Comparison of ENCODE assay signal across 1 cellular context in the genomic region with DNA sequence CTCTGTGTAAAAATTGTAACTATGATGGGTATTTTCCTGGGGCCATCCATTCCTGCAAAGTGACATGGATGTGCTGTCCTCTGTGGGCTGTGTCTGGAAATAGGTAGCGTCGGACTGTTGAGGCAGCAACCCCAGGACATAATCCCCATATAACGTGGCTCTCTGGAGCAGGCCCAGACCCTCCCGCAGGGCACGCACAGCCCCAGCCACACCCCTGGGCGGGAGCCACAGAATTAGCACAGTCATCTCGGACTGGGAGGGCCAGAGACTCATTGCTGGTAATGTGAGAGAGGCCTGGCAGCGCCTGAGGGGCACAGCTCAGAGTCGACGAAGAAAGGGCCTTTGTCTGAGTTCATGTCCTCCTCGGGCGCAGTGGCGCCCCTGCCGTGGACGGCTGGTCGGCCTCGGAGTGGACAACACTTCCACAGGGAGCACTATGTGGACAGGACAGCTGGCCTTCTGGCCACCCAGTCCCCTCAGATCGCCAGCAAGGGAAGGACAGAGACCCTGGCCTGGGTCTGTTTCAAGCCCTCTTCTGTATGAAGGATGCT.
TF ChIP-seq lines count a peak whose summit lies in the region.

No MANE protein-coding gene starts in this region.

TF ChIP-seq in HepG2, 621 proteins besides CTCF, POLR2A, EP300 and RAD21 (continued from another document):
- TF ChIP-seq, protein P1, sequence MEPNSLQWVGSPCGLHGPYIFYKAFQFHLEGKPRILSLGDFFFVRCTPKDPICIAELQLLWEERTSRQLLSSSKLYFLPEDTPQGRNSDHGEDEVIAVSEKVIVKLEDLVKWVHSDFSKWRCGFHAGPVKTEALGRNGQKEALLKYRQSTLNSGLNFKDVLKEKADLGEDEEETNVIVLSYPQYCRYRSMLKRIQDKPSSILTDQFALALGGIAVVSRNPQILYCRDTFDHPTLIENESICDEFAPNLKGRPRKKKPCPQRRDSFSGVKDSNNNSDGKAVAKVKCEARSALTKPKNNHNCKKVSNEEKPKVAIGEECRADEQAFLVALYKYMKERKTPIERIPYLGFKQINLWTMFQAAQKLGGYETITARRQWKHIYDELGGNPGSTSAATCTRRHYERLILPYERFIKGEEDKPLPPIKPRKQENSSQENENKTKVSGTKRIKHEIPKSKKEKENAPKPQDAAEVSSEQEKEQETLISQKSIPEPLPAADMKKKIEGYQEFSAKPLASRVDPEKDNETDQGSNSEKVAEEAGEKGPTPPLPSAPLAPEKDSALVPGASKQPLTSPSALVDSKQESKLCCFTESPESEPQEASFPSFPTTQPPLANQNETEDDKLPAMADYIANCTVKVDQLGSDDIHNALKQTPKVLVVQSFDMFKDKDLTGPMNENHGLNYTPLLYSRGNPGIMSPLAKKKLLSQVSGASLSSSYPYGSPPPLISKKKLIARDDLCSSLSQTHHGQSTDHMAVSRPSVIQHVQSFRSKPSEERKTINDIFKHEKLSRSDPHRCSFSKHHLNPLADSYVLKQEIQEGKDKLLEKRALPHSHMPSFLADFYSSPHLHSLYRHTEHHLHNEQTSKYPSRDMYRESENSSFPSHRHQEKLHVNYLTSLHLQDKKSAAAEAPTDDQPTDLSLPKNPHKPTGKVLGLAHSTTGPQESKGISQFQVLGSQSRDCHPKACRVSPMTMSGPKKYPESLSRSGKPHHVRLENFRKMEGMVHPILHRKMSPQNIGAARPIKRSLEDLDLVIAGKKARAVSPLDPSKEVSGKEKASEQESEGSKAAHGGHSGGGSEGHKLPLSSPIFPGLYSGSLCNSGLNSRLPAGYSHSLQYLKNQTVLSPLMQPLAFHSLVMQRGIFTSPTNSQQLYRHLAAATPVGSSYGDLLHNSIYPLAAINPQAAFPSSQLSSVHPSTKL (CRISPR knock-in tag; IDR thresholded peaks at IDR 0.05) = no peak
- TF ChIP-seq NFKB2 (CRISPR knock-in tag; IDR thresholded peaks at IDR 0.05; ENCODE audit: borderline replicate concordance) (0 out of 2 replicates have a peak, but pooled peaks have one; percentile 28), ZNF687 (CRISPR knock-in tag; IDR thresholded peaks at IDR 0.05) (peak; percentile 47), ZNF615 (CRISPR knock-in tag; IDR thresholded peaks at IDR 0.05; ENCODE audit: borderline replicate concordance) (no peak), MXD4 (CRISPR knock-in tag; IDR thresholded peaks at IDR 0.05) (no peak), TBX2 (CRISPR knock-in tag; IDR thresholded peaks at IDR 0.05; ENCODE audit: borderline replicate concordance) (0 out of 2 replicates have a peak, but pooled peaks have one; percentile 29)
